In the genomic region with DNA sequence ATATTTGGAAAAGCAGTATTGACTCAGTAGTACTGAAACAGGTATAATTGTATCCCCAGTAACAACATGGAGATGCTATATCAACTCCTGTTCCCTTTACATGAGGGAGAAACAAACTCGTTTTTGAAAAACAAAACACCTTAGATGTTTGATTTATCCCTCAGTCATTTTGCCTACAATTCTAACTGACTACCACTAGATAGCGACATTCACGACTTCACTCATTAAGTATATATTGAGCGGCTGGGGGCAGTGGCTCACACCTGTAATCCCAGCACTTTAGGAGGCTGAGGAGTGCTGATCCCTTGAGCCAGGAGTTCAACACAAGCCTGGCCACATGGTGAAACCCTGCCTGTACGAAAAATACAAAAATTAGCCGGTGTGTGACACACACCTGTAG, we compare ENCODE assay signal across 28 cellular contexts.
DNase-seq lines count a peak whose midpoint lies in the region; ATAC-seq, FAIRE-seq and TF ChIP-seq lines count a peak whose summit lies in the region.
"Had no signal": no experiment of that assay in that cellular context is flagged by ENCODE, and none has a peak within 500 bp of the region (broad histone marks: within the 10 kb centered on the region; RNA-seq: fewer than 3 reads in every experiment).

No MANE protein-coding gene starts in this region.

- H2AFZ ChIP-seq in DND-41 (ENCODE audit: low read depth, low read length) (no peak overlapping the region), PC-3 (ENCODE audit: low read length) (no peak overlapping the region), trophoblast cell (ENCODE audit: insufficient read depth, low read length, poor library complexity) (no peak overlapping the region), osteoblast (ENCODE audit: low read length) (no peak overlapping the region)

- TF ChIP-seq CTCF in DND-41 (IDR thresholded peaks at IDR 0.05; ENCODE audit: borderline replicate concordance, extremely low read depth, low read length, poor library complexity, severe bottlenecking) (peak; percentile 31), PC-3 (conservative IDR thresholded peaks at IDR 0.05; ENCODE audit: low read depth, low read length) (peak; percentile 44; the same call in 1 of the 2 replicates), epithelial cell of proximal tubule (conservative IDR thresholded peaks at IDR 0.05; ENCODE audit: low read depth, low read length) (peak; percentile 6), osteoblast (IDR thresholded peaks at IDR 0.05; ENCODE audit: extremely low read depth, low read depth, low read length) (no peak)

- H3K4me1 ChIP-seq in DND-41 (ENCODE audit: insufficient read depth, low read length) = no peaks in the 10 kb centered on the region
- H3K4me1 ChIP-seq in PC-3 (ENCODE audit: insufficient read depth, low read length) = no peaks in the 10 kb centered on the region
- peaks cover 3% of the 10 kb centered on the region in 2 experiments for H3K4me1 ChIP-seq in trophoblast cell (ENCODE audit: control insufficient read depth in 1 of 2, insufficient read depth in 2 of 2, low read length in 2 of 2)
- H3K4me1 ChIP-seq in osteoblast (ENCODE audit: insufficient read depth, low read length) = no peaks in the 10 kb centered on the region
- H3K4me1 ChIP-seq: right lobe of liver, thyroid gland had no signal

- H3K9me3 ChIP-seq in DND-41 (ENCODE audit: insufficient read depth, low read length, severe bottlenecking) = no peaks in the 10 kb centered on the region
- H3K9me3 ChIP-seq in PC-3 (ENCODE audit: low read length) = no peaks in the 10 kb centered on the region
- H3K9me3 ChIP-seq in trophoblast cell (ENCODE audit: insufficient read depth, low read depth, low read length) = no peaks in the 10 kb centered on the region
- H3K9me3 ChIP-seq in osteoblast (ENCODE audit: low read depth, low read length) = no peaks in the 10 kb centered on the region
- H3K9me3 ChIP-seq: right lobe of liver, thyroid gland had no signal

- CTCF ChIA-PET in PC-3 (lab: Charles Lee) = no interaction called here

- H4K20me1 ChIP-seq in DND-41 (ENCODE audit: insufficient read depth, low read length) (no peaks in the 10 kb centered on the region), PC-3 (ENCODE audit: low read length) (no peaks in the 10 kb centered on the region), osteoblast (ENCODE audit: insufficient read depth, low read length) (no peaks in the 10 kb centered on the region)

- no peak overlapping the region for H3K14ac ChIP-seq in trophoblast cell (ENCODE audit: low read length)

- FAIRE-seq in HTR-8/SVneo (lab: Jason Lieb, UNC) = no peak
- FAIRE-seq: GM12878 had no signal

- no peak overlapping the region for H2BK120ac ChIP-seq in trophoblast cell (ENCODE audit: insufficient read depth, low read length, poor library complexity)

- H3K27ac ChIP-seq in DND-41 (ENCODE audit: low read length) (no peak overlapping the region), PC-3 (ENCODE audit: low read length) (no peak overlapping the region), trophoblast cell (ENCODE audit: low read depth, low read length) (no peak overlapping the region), osteoblast (ENCODE audit: low read depth, low read length) (no peak overlapping the region)
- H3K27ac ChIP-seq: dorsolateral prefrontal cortex, right lobe of liver, thyroid gland had no signal

- no peak overlapping the region for H4K12ac ChIP-seq in trophoblast cell (ENCODE audit: low read depth, low read length)

- H3K9ac ChIP-seq in DND-41 (ENCODE audit: low read depth, low read length) (no peak overlapping the region), PC-3 (ENCODE audit: low read length) (no peak overlapping the region), trophoblast cell (ENCODE audit: low read length) (no peak overlapping the region)

- DNase-seq in DND-41 (no peak), PC-3 (no peak), epithelial cell of proximal tubule (ENCODE audit: low read depth) (no peak), trophoblast cell (no peak), osteoblast (ENCODE audit: insufficient read length, low spot score, missing footprints) (no peak), posterior vena cava (ENCODE audit: low spot score) (no peak), HTR-8/SVneo (ENCODE audit: insufficient read length, low spot score) (no peak)
- DNase-seq: activated CD4-positive, alpha-beta T cell treated with anti-CD3 and anti-CD28 coated beads for 4 hours; amygdala; DMS153; dorsolateral prefrontal cortex; H7; hypothalamus; immature natural killer cell; IMR-90; mammary epithelial cell; NCI-H1105; NCI-H187 treated with DMSO at 0.1 percent for 48 hours; NCI-H2171; nephron progenitor cell; posterior cingulate gyrus; right lobe of liver; SHP77; stimulated activated CD4-positive, alpha-beta T cell treated with anti-CD3 and anti-CD28 coated beads, Interleukin-2, amount 100 ng/mL, for 48 hours; thyroid gland had no signal

- no peak overlapping the region for H3K18ac ChIP-seq in trophoblast cell (ENCODE audit: low read length)

- no peak overlapping the region for H2BK5ac ChIP-seq in trophoblast cell (ENCODE audit: low read depth, low read length, poor library complexity)

- peaks cover 2% of the 10 kb centered on the region for H3K79me1 ChIP-seq in trophoblast cell (ENCODE audit: low read length)

- no peaks in the 10 kb centered on the region for H3K79me2 ChIP-seq in DND-41 (ENCODE audit: insufficient read depth, low read length)
- H3K79me2 ChIP-seq in PC-3 (ENCODE audit: low read length) = no peaks in the 10 kb centered on the region
- no peaks in the 10 kb centered on the region for H3K79me2 ChIP-seq in trophoblast cell (ENCODE audit: control insufficient read depth, insufficient read depth, low read length, poor library complexity)
- H3K79me2 ChIP-seq in osteoblast (ENCODE audit: insufficient read depth, low read length) = no peaks in the 10 kb centered on the region

- no CpG with 5 or more reads among the region's 6 CpGs for WGBS in trophoblast cell (ENCODE audit: extremely low coverage, insufficient coverage, insufficient read length)

- no peaks in the 10 kb centered on the region for H3F3A ChIP-seq in PC-3 (ENCODE audit: low read length, unreplicated experiment)

- no TSS peak for BruUV-seq in PC-3 (replicated peaks; lab: Mats Ljungman, UMichigan)

- POLR2A ChIA-PET in PC-3 (lab: Charles Lee; ENCODE audit: unreplicated experiment) = no interaction called here

- H3K9me2 ChIP-seq in PC-3 (replicated peaks; ENCODE audit: low read length) = no peaks in the 10 kb centered on the region

- intact Hi-C loops in PC-3 (cut with micrococcal nuclease) = no loop called here
- intact Hi-C loops in posterior vena cava (cut with DNase I) = no loop called here

- H3K4ac ChIP-seq in trophoblast cell (ENCODE audit: low read depth, low read length) = no peak overlapping the region

- no peak overlapping the region for H3K4me2 ChIP-seq in DND-41 (ENCODE audit: insufficient read depth, low read length)
- H3K4me2 ChIP-seq in PC-3 (ENCODE audit: low read length) = no peak overlapping the region
- no peak overlapping the region for H3K4me2 ChIP-seq in trophoblast cell (ENCODE audit: low read length)
- no peak overlapping the region for H3K4me2 ChIP-seq in osteoblast (ENCODE audit: insufficient read depth, low read length)

- no peak overlapping the region for H3K4me3 ChIP-seq in DND-41 (ENCODE audit: low read depth in 1 of 2, low read length in 2 of 2)
- no peak overlapping the region for H3K4me3 ChIP-seq in PC-3 (ENCODE audit: low read length)
- H3K4me3 ChIP-seq in epithelial cell of proximal tubule (ENCODE audit: low read depth, low read length) = no peak overlapping the region
- H3K4me3 ChIP-seq in trophoblast cell (ENCODE audit: low read depth, low read length) = no peak overlapping the region
- no peak overlapping the region for H3K4me3 ChIP-seq in osteoblast (ENCODE audit: insufficient read depth, low read length)
- H3K4me3 ChIP-seq: dorsolateral prefrontal cortex, GM12878, right lobe of liver, thyroid gland had no signal

- ATAC-seq in DND-41 (ENCODE audit: insufficient read depth, low read depth) (no peak), PC-3 (no peak), HG03571 (IDR thresholded peaks at IDR 0.05; ENCODE audit: unreplicated experiment) (no peak)
- ATAC-seq: activated naive CD4-positive, alpha-beta T cell treated with anti-CD3 and anti-CD28 coated beads, Interleukin-2, amount 50 U/mL, for 72 hours; GM12878; right lobe of liver had no signal

- H3K23ac ChIP-seq in trophoblast cell (ENCODE audit: low read length) = no peak overlapping the region

- no peaks in the 10 kb centered on the region for H3K27me3 ChIP-seq in DND-41 (ENCODE audit: insufficient read depth, low read length, poor library complexity)
- H3K27me3 ChIP-seq in PC-3 (ENCODE audit: low read length) = no peaks in the 10 kb centered on the region
- no peaks in the 10 kb centered on the region for H3K27me3 ChIP-seq in trophoblast cell (ENCODE audit: insufficient read depth, low read length)
- no peaks in the 10 kb centered on the region for H3K27me3 ChIP-seq in osteoblast (ENCODE audit: insufficient read depth, low read length)
- H3K27me3 ChIP-seq: dorsolateral prefrontal cortex, thyroid gland had no signal

- no peak overlapping the region for H4K8ac ChIP-seq in trophoblast cell (ENCODE audit: low read depth, low read length)

- no peak overlapping the region for H4K91ac ChIP-seq in trophoblast cell (ENCODE audit: low read depth, low read length)

- peak overlapping the region; percentile 37 for H2BK12ac ChIP-seq in trophoblast cell (ENCODE audit: low read length)

- H3K36me3 ChIP-seq in DND-41 (ENCODE audit: insufficient read depth, low read length) (no peaks in the 10 kb centered on the region), PC-3 (ENCODE audit: low read depth, low read length) (no peaks in the 10 kb centered on the region), trophoblast cell (ENCODE audit: control insufficient read depth in 1 of 2, insufficient read depth in 2 of 2, low read length in 2 of 2) (no peaks in the 10 kb centered on the region), osteoblast (ENCODE audit: insufficient read depth, low read length) (no peaks in the 10 kb centered on the region)
- H3K36me3 ChIP-seq: right lobe of liver, thyroid gland had no signal

- no peak overlapping the region for H2AK5ac ChIP-seq in trophoblast cell (ENCODE audit: low read length)
